Comparison of ENCODE assay signal across 8 cellular contexts in genomic region chr1:154182342-154183044, GRCh38. TPM values are rescaled to one million over a fixed set of nuclear protein-coding genes. Genes with fewer than 3 reads are reported as not detected.
A peak's percentile ranks its signal among the peaks of the same experiment; 100 is the strongest.
DNase-seq lines count a peak whose midpoint lies in the region; ATAC-seq and TF ChIP-seq lines count a peak whose summit lies in the region.

No MANE protein-coding gene starts in this region.

- DNase-seq in NCI-H2029 (lab: John Stamatoyannopoulos, UW) (peak; percentile 33), NCI-H2029 treated with DMSO at 0.1 percent for 48 hours (lab: John Stamatoyannopoulos, UW) (no peak), NCI-H446 (lab: John Stamatoyannopoulos, UW) (peak; percentile 10 to 49), dorsolateral prefrontal cortex (peak; percentile 23 to 68 (median 50)), lower lobe of right lung (peak; percentile 92)
- DNase-seq in activated CD4-positive, alpha-beta T cell treated with anti-CD3 and anti-CD28 coated beads, Interleukin-2, amount 50 U/mL, for 24 hours (ENCODE audit: low read depth in 1 of 2, low spot score in 1 of 2) = peak; percentile 49 to 75
- peak; percentile 60 to 85 (median 65) for DNase-seq in stimulated activated CD4-positive, alpha-beta T cell treated with anti-CD3 and anti-CD28 coated beads, TNF-alpha, amount 100 ng/mL, for 24 hours (ENCODE audit: low read depth in 3 of 3)

- peak; percentile 44 for ATAC-seq in HG02870 (IDR thresholded peaks at IDR 0.05; ENCODE audit: unreplicated experiment)
- ATAC-seq in lower lobe of right lung = peak; percentile 84 to 85

- no peaks in the 10 kb centered on the region for H3K9me3 ChIP-seq in lower lobe of right lung

- intact Hi-C loops in dorsolateral prefrontal cortex (cut with DNase I) = loop anchor here (2.0 to 10.0 kb wide), 4 partner anchors 38 to 188 kb away; partner anchors contain the start of genes UBAP2L (in 2 of the 2), HAX1 (in 1 of the 2) and RPS27 (in 1 of the 2)
- intact Hi-C loops in lower lobe of right lung (cut with DNase I) = no loop called here

- peak overlapping the region in 58 of 59 donors; percentile 46 to 96 (median 86) for H3K27ac ChIP-seq in dorsolateral prefrontal cortex
- peak overlapping the region; percentile 97 for H3K27ac ChIP-seq in lower lobe of right lung

- peaks cover 22% of the 10 kb centered on the region for H3K36me3 ChIP-seq in lower lobe of right lung

- H3K4me1 ChIP-seq in lower lobe of right lung = peaks cover 49% of the 10 kb centered on the region

- no peaks in the 10 kb centered on the region for H3K27me3 ChIP-seq in dorsolateral prefrontal cortex
- H3K27me3 ChIP-seq in lower lobe of right lung (ENCODE audit: low read depth) = no peaks in the 10 kb centered on the region

- no peak for TF ChIP-seq CTCF in dorsolateral prefrontal cortex (IDR thresholded peaks at IDR 0.05 in 54 of 56, conservative IDR thresholded peaks at IDR 0.05 in 2 of 56; ENCODE audit: low read depth in 1 of 56, partially characterized antibody in 56 of 56)
- TF ChIP-seq CTCF in lower lobe of right lung (IDR thresholded peaks at IDR 0.05) = no peak

- peak overlapping the region; percentile 66 to 99 (median 93) for H3K4me3 ChIP-seq in dorsolateral prefrontal cortex
- H3K4me3 ChIP-seq in lower lobe of right lung = peak overlapping the region; percentile 99

RNA-seq across cellular contexts. Expression of gene TPM3, which starts 9.4 kb away (rescaled TPM):
- total RNA-seq in dorsolateral prefrontal cortex (100 to 1,000 TPM in 118 of 120 experiments, 10 to 100 TPM in 2; 94.1 to 261 (median 167) TPM), lower lobe of right lung (334 TPM)

RNA-seq across cellular contexts. Expression of gene CFAP141, which starts 23.6 kb away (rescaled TPM):
- 1 to 10 TPM in 1 of 120 experiments, not detected in 119; 1.9 TPM for total RNA-seq in dorsolateral prefrontal cortex
- 2.8 TPM for total RNA-seq in lower lobe of right lung

RNA-seq across cellular contexts. Expression of gene NUP210L, which starts 27.6 kb away (rescaled TPM):
- total RNA-seq in dorsolateral prefrontal cortex = 1 to 10 TPM in 5 of 120 experiments, under 1 TPM in 70, not detected in 45; 0.06 to 1.6 (median 0.13) TPM
- 1.7 TPM for total RNA-seq in lower lobe of right lung

RNA-seq across cellular contexts. Expression of gene UBAP2L, which starts 38.3 kb away (rescaled TPM):
- total RNA-seq in dorsolateral prefrontal cortex (100 to 1,000 TPM; 100 to 166 (median 130) TPM), lower lobe of right lung (142 TPM)
